Comparison of ENCODE assay signal across 9 cellular contexts in the genomic region with DNA sequence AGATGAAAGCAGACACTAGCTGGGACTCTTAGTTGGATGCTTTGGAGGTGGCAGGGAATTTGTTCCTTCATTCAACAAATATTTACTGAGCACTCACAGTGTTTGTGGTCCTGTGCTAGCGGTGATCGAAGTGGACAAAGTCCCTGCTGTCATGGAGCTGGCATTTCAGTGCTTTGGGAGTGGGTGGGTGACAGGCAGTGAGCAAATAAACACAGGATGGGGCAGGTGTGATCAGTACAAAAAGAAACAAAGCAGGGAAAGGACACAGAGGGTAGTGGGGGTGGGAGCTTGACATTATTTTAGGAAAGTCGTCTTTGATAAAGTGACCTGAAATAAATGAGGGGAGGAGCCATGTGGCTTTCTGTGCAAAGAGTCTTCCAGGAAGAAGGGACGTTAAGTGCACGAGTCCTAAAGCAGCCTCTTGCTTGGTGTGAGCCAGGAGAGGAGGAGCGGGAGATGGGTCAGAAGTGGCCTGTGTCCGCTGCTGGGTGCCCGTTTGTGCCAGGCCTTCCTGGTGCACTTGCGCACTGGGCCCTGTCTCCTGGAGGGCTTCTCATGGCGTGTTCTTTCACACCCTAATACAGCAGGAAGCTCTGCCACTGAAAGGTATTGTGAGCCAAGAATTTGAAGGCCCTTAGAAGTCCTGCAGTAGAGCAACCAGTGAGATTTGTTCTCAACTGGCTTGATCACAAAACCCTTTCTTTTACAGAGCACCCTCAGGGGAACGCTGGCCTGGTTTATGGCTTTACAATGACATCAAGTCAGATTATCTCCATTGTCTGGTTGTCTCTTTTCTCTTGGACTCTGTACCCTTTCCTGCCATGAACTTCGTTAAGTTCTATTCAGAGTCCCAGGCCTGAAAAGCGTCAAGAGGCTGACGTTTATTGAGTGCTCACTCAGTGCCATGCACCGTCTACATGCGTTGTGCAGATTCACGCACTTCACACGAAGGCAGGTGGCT. TPM values are rescaled to one million over a fixed set of nuclear protein-coding genes. Genes with fewer than 3 reads are reported as not detected.
A peak's percentile ranks its signal among the peaks of the same experiment; 100 is the strongest.
DNase-seq lines count a peak whose midpoint lies in the region; ATAC-seq, FAIRE-seq and TF ChIP-seq lines count a peak whose summit lies in the region.
"Had no signal": no experiment of that assay in that cellular context is flagged by ENCODE, and none has a peak within 500 bp of the region (broad histone marks: within the 10 kb centered on the region; RNA-seq: fewer than 3 reads in every experiment).

No MANE protein-coding gene starts in this region.

- no peaks in the 10 kb centered on the region for H3K27me3 ChIP-seq in endodermal cell (ENCODE audit: control insufficient read depth, insufficient read depth, low read length, poor library complexity, severe bottlenecking)
- H3K27me3 ChIP-seq in CD4-positive, alpha-beta memory T cell (ENCODE audit: insufficient read depth, low read length) = no peaks in the 10 kb centered on the region
- no peaks in the 10 kb centered on the region for H3K27me3 ChIP-seq in CD4-positive, alpha-beta T cell (ENCODE audit: control insufficient read depth, insufficient read depth, low read length)

- peaks cover 18% of the 10 kb centered on the region for H3K36me3 Mint-ChIP-seq in endodermal cell (ENCODE audit: low read depth)
- no peaks in the 10 kb centered on the region for H3K36me3 Mint-ChIP-seq in CD4-positive, alpha-beta memory T cell
- H3K36me3 Mint-ChIP-seq in CD4-positive, alpha-beta T cell (ENCODE audit: low read depth) = no peaks in the 10 kb centered on the region

- intact Hi-C loops in CD4-positive, alpha-beta memory T cell (cut with micrococcal nuclease) = loop anchor here (1.0 kb wide), 1 partner anchor 63 kb away; no protein-coding TSS in a partner anchor
- intact Hi-C loops in CD4-positive, alpha-beta T cell (cut with DNase I, micrococcal nuclease) = loop anchor here (1.0 to 2.0 kb wide), 2 partner anchors 63 to 64 kb away; no protein-coding TSS in a partner anchor

- peak in 1 of 2 experiments; percentile 12; a peak in 3 of 6 replicates for ATAC-seq in A549
- no peak for ATAC-seq in HG02678 (IDR thresholded peaks at IDR 0.05; ENCODE audit: unreplicated experiment)
- no peak for ATAC-seq in CD4-positive, alpha-beta T cell (ENCODE audit: poor library complexity)

- TF ChIP-seq CTCF in A549 (IDR thresholded peaks at IDR 0.05) (no peak), endodermal cell (conservative IDR thresholded peaks at IDR 0.05) (no peak)
- no peak for TF ChIP-seq CTCF in CD4-positive, alpha-beta T cell (IDR thresholded peaks at IDR 0.05)

- FAIRE-seq in A549 (lab: Jason Lieb, UNC) = no peak
- FAIRE-seq: endometrium had no signal

- TF ChIP-seq EP300 in A549 (IDR thresholded peaks at IDR 0.05) = no peak

- H3K9me3 ChIP-seq in A549 (no peaks in the 10 kb centered on the region), endodermal cell (ENCODE audit: control insufficient read depth, low read length) (no peaks in the 10 kb centered on the region)
- H3K9me3 ChIP-seq in CD4-positive, alpha-beta memory T cell (ENCODE audit: control insufficient read depth in 1 of 2, low read length in 2 of 2) = no peaks in the 10 kb centered on the region
- H3K9me3 ChIP-seq in CD4-positive, alpha-beta T cell (ENCODE audit: control insufficient read depth, low read length) = no peaks in the 10 kb centered on the region

- H3K27me3 Mint-ChIP-seq in endodermal cell (ENCODE audit: insufficient read depth) = no peaks in the 10 kb centered on the region
- H3K27me3 Mint-ChIP-seq in CD4-positive, alpha-beta memory T cell = peaks cover 0 to 2% of the 10 kb centered on the region in 2 donors
- H3K27me3 Mint-ChIP-seq in CD4-positive, alpha-beta T cell = no peaks in the 10 kb centered on the region

- TF ChIP-seq RAD21 in A549 (conservative IDR thresholded peaks at IDR 0.05 in 1 of 2, IDR thresholded peaks at IDR 0.05 in 1 of 2) = no peak

- H3K27ac Mint-ChIP-seq in endodermal cell = peak overlapping the region; percentile 33
- H3K27ac Mint-ChIP-seq in CD4-positive, alpha-beta memory T cell = no peak overlapping the region
- H3K27ac Mint-ChIP-seq in CD4-positive, alpha-beta T cell = no peak overlapping the region

- POLR2A ChIA-PET in A549 (lab: Yijun Ruan, JAX) = interaction anchor here (1.4 kb wide), 1 partner anchor 26 kb away, joined by 5 read pairs; no protein-coding TSS in a partner anchor
- POLR2A ChIA-PET in CD4-positive, alpha-beta memory T cell (lab: Charles Lee; ENCODE audit: partially characterized antibody) = no interaction called here
- POLR2A ChIA-PET in CD4-positive, alpha-beta T cell (lab: Charles Lee) = no interaction called here

- H3K4me1 ChIP-seq in A549 (peaks cover 68% of the 10 kb centered on the region), endodermal cell (ENCODE audit: control insufficient read depth, insufficient read depth, low read length) (peaks cover 10% of the 10 kb centered on the region)
- H3K4me1 ChIP-seq in CD4-positive, alpha-beta memory T cell (ENCODE audit: insufficient read depth, low read length) = no peaks in the 10 kb centered on the region

- peak overlapping the region; percentile 56 for H3K4me2 ChIP-seq in A549

- H3K4me3 ChIP-seq in A549 (no peak overlapping the region), endodermal cell (ENCODE audit: low read length) (no peak overlapping the region)
- H3K4me3 ChIP-seq in CD4-positive, alpha-beta memory T cell (ENCODE audit: low read length in 2 of 2) = no peak overlapping the region

- no peak for TF ChIP-seq POLR2A in A549 (IDR thresholded peaks at IDR 0.05; ENCODE audit: low read length)

- H3K27ac ChIP-seq in A549 (peak overlapping the region; percentile 52 to 92; a peak in 5 of 6 replicates), endodermal cell (ENCODE audit: low read depth, low read length) (no peak overlapping the region)
- H3K27ac ChIP-seq in CD4-positive, alpha-beta memory T cell (ENCODE audit: low read depth, low read length) = no peak overlapping the region
- no peak overlapping the region for H3K27ac ChIP-seq in CD4-positive, alpha-beta T cell (ENCODE audit: low read depth, low read length)

- WGBS in A549 (ENCODE audit: missing lambda C conversion rate) = 62% methylated on average over 18 of the region's 18 CpGs
- WGBS in endodermal cell (ENCODE audit: insufficient coverage in 1 of 2, insufficient read length in 1 of 2), 2 experiments = 87 to 89% methylated on average over 16 to 18 of the region's 18 CpGs

- no peak overlapping the region for H3K9ac ChIP-seq in endodermal cell (ENCODE audit: extremely low read depth, low read length, poor library complexity, severe bottlenecking)

- no peak overlapping the region for H3K4me3 Mint-ChIP-seq in endodermal cell
- H3K4me3 Mint-ChIP-seq in CD4-positive, alpha-beta memory T cell = no peak overlapping the region
- H3K4me3 Mint-ChIP-seq in CD4-positive, alpha-beta T cell = no peak overlapping the region

- CTCF ChIA-PET in A549 (lab: Yijun Ruan, JAX) = interaction anchor here (1.2 to 20.8 kb wide), 13 partner anchors 8 to 135 kb away, joined by 3 to 439 read pairs (median 9); partner anchors contain the start of genes NDST1 and RPS14
- CTCF ChIA-PET in CD4-positive, alpha-beta memory T cell (lab: Charles Lee; ENCODE audit: partially characterized antibody) = no interaction called here
- CTCF ChIA-PET in CD4-positive, alpha-beta T cell (lab: Charles Lee) = interaction anchor here (1.1 kb wide), 1 partner anchor 25 kb away, joined by 3 read pairs; no protein-coding TSS in a partner anchor

- peaks cover 38% of the 10 kb centered on the region for H3K36me3 ChIP-seq in endodermal cell (ENCODE audit: control insufficient read depth, insufficient read depth, low read length)
- H3K36me3 ChIP-seq in CD4-positive, alpha-beta memory T cell (ENCODE audit: insufficient read depth, low read length) = no peaks in the 10 kb centered on the region

- DNase-seq in A549 (ENCODE audit: low read depth in 1 of 2, low spot score in 1 of 2) = peak in 1 of 2 experiments; percentile 43
- DNase-seq in NCI-H146 treated with DMSO at 0.1 percent for 48 hours (lab: John Stamatoyannopoulos, UW; ENCODE audit: unreplicated experiment) = peak; percentile 82
- DNase-seq in endodermal cell = no peak
- peak; percentile 78 for DNase-seq in mucosa of gallbladder (ENCODE audit: low spot score)
- no peak for DNase-seq in CD4-positive, alpha-beta memory T cell
- DNase-seq in CD4-positive, alpha-beta T cell = no peak
- DNase-seq in NK-92 (lab: John Stamatoyannopoulos, UW; ENCODE audit: unreplicated experiment) = no peak

- H3K4me1 Mint-ChIP-seq in endodermal cell = peaks cover 41% of the 10 kb centered on the region
- H3K4me1 Mint-ChIP-seq in CD4-positive, alpha-beta memory T cell = no peaks in the 10 kb centered on the region
- H3K4me1 Mint-ChIP-seq in CD4-positive, alpha-beta T cell (ENCODE audit: low read depth) = no peaks in the 10 kb centered on the region

- H3K9me3 Mint-ChIP-seq in endodermal cell = no peaks in the 10 kb centered on the region
- no peaks in the 10 kb centered on the region for H3K9me3 Mint-ChIP-seq in CD4-positive, alpha-beta memory T cell
- no peaks in the 10 kb centered on the region for H3K9me3 Mint-ChIP-seq in CD4-positive, alpha-beta T cell

TF ChIP-seq in A549, 52 proteins besides CTCF, POLR2A, EP300 and RAD21 (continues in another document):
- TF ChIP-seq TP53 (CRISPR knock-in tag; IDR thresholded peaks at IDR 0.05) = no peak
- TF ChIP-seq, protein P1, sequence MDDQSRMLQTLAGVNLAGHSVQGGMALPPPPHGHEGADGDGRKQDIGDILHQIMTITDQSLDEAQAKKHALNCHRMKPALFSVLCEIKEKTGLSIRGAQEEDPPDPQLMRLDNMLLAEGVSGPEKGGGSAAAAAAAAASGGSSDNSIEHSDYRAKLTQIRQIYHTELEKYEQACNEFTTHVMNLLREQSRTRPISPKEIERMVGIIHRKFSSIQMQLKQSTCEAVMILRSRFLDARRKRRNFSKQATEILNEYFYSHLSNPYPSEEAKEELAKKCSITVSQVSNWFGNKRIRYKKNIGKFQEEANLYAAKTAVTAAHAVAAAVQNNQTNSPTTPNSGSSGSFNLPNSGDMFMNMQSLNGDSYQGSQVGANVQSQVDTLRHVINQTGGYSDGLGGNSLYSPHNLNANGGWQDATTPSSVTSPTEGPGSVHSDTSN (IDR thresholded peaks at IDR 0.05) = no peak

RNA-seq across cellular contexts. Expression of gene NDST1, which starts 14.9 kb away (rescaled TPM):
- polyA plus RNA-seq in A549 (2011; rRNA removed) = 24.4 and 27.7 TPM in 2 replicates
- polyA plus RNA-seq in A549 (2012; cell fraction: cytosol; rRNA removed) = 28.2 and 45.6 TPM in 2 replicates
- polyA plus RNA-seq in A549 (2012; cell fraction: nucleus; rRNA removed) = 70.2 and 91.2 TPM in 2 replicates
- 50.8 to 59.7 TPM (median 55.8 TPM) in 3 replicates for polyA plus RNA-seq in A549 (2017; fragmentation: RNase III; extraction: RNeasy Plus Mini Kit Qiagen cat#74134 plus additional on column Dnase treatment)
- polyA minus RNA-seq in A549 (2011; rRNA and poly(A)+ RNA removed) = 37.2 and 50.7 TPM in 2 replicates
- 10 to 100 TPM; 53.3 to 71.7 TPM for total RNA-seq in endodermal cell
- 40.7 TPM for polyA plus RNA-seq in endodermal cell (2013, experiment 1 of 2)
- polyA plus RNA-seq in endodermal cell (2013, experiment 2 of 2) = 37.5 TPM
- total RNA-seq in mucosa of gallbladder = 80.7 TPM
- total RNA-seq in CD4-positive, alpha-beta memory T cell = under 1 TPM; 0.35 to 0.64 TPM
- polyA plus RNA-seq in CD4-positive, alpha-beta memory T cell = under 1 TPM in 1 of 2 donors, not detected in 1; 0.29 TPM
- 1 to 10 TPM; 1.1 to 1.6 TPM for total RNA-seq in CD4-positive, alpha-beta T cell

Comparison
In these comparisons a context has a peak if more than half of its experiments do, and no peak if none do; other contexts are left out.
1. DNase-seq: peak in NCI-H146 treated with DMSO at 0.1 percent for 48 hours (single experiment) and mucosa of gallbladder (single experiment); none in endodermal cell (single experiment), CD4-positive, alpha-beta memory T cell (0 of 5), CD4-positive, alpha-beta T cell (0 of 10) and NK-92 (single experiment).
2. H3K27ac ChIP-seq: peak in A549 (2 of 2); none in endodermal cell (single experiment), CD4-positive, alpha-beta memory T cell (single experiment) and CD4-positive, alpha-beta T cell (single experiment).
3. RNA of gene NDST1, which starts 14.9 kb away (total RNA-seq): 80.7 TPM in mucosa of gallbladder (single experiment) and 53.3 to 71.7 TPM in endodermal cell; 1.1 to 1.6 TPM in CD4-positive, alpha-beta T cell and 0.35 to 0.64 TPM in CD4-positive, alpha-beta memory T cell; every median in the first group is over 10 times any median in the second.